Comparison of ENCODE assay signal across 8 cellular contexts in the genomic region with DNA sequence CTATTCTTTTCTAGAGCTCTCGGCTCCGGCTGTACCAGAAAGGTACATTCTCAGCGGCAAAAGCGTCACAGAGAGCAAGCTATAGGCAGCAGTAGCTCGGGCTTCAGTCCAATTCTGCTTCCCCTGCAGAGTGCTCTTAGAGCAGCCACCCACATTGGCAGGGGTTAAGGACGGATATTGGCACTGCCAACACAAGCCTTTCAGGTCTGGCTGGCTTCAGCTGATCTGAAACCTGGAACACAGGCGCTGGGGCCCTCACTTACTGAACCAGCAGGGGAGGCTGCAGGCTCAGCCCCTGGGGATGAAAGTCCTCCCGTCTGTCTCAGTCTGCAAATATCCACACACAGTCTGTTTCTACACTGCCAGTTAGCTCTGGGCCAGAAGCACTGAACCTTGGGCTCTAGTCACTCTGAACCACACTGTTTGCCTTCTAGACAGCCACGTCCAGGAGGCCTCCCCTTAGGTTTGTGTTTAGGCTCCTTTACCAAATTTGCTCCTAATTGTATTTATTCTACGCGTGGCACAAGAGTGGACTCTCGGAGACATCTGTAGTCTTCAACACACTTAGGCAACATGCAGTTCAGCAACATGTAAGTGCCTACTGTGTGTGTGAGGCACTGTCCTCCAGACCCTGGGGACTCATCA. TPM values are rescaled to one million over a fixed set of nuclear protein-coding genes. Genes with fewer than 3 reads are reported as not detected.
DNase-seq lines count a peak whose midpoint lies in the region; ATAC-seq and TF ChIP-seq lines count a peak whose summit lies in the region.

No MANE protein-coding gene starts in this region.

- H3K36me3 Mint-ChIP-seq in endodermal cell (ENCODE audit: low read depth) = peaks cover 28% of the 10 kb centered on the region

- peak; percentile 63 for TF ChIP-seq CTCF in endodermal cell (conservative IDR thresholded peaks at IDR 0.05)

- peaks cover 24% of the 10 kb centered on the region for H3K36me3 ChIP-seq in endodermal cell (ENCODE audit: control insufficient read depth, insufficient read depth, low read length)

- no peaks in the 10 kb centered on the region for H3K9me3 Mint-ChIP-seq in endodermal cell

- WGBS in endodermal cell (ENCODE audit: insufficient coverage in 1 of 2, insufficient read length in 1 of 2), 2 experiments = 89 to 91% methylated on average over 12 of the region's 12 CpGs

- H3K27ac ChIP-seq in endodermal cell (ENCODE audit: low read depth, low read length) = peak overlapping the region; percentile 70

- peak overlapping the region; percentile 74 for H3K27ac Mint-ChIP-seq in endodermal cell

- H3K4me3 Mint-ChIP-seq in endodermal cell = no peak overlapping the region

- DNase-seq in D341Med (ENCODE audit: low spot score) (peak; percentile 69), NCI-H1694 (lab: John Stamatoyannopoulos, UW) (peak; percentile 96), endodermal cell (peak; percentile 80), middle frontal gyrus (ENCODE audit: extremely low spot score, low spot score) (peak; percentile 33), OCI-M1 (lab: John Stamatoyannopoulos, UW) (no peak)
- DNase-seq in activated naive CD4-positive, alpha-beta T cell (lab: John Stamatoyannopoulos, UW) = no peak

- H3K4me1 ChIP-seq in endodermal cell (ENCODE audit: control insufficient read depth, insufficient read depth, low read length) = peaks cover 8% of the 10 kb centered on the region

- H3K9me3 ChIP-seq in endodermal cell (ENCODE audit: control insufficient read depth, low read length) = no peaks in the 10 kb centered on the region

- no peaks in the 10 kb centered on the region for H3K27me3 ChIP-seq in endodermal cell (ENCODE audit: control insufficient read depth, insufficient read depth, low read length, poor library complexity, severe bottlenecking)

- peaks cover 24% of the 10 kb centered on the region for H3K4me1 Mint-ChIP-seq in endodermal cell

- ATAC-seq in HG02870 (IDR thresholded peaks at IDR 0.05; ENCODE audit: unreplicated experiment) = no peak
- no peak for ATAC-seq in HG03432 (IDR thresholded peaks at IDR 0.05; ENCODE audit: unreplicated experiment)

- no peaks in the 10 kb centered on the region for H3K27me3 Mint-ChIP-seq in endodermal cell (ENCODE audit: insufficient read depth)

- H3K9ac ChIP-seq in endodermal cell (ENCODE audit: extremely low read depth, low read length, poor library complexity, severe bottlenecking) = no peak overlapping the region

- no peak overlapping the region for H3K4me3 ChIP-seq in endodermal cell (ENCODE audit: low read length)

RNA-seq across cellular contexts. Expression of gene HIC1, which starts 40.1 kb away (rescaled TPM):
- under 1 TPM; 0.13 to 0.57 TPM for total RNA-seq in endodermal cell
- polyA plus RNA-seq in endodermal cell (2013, experiment 1 of 2) = 0.64 TPM
- 0.21 TPM for polyA plus RNA-seq in endodermal cell (2013, experiment 2 of 2)

RNA-seq across cellular contexts. Expression of gene OVCA2, which starts 53.2 kb away (rescaled TPM):
- total RNA-seq in endodermal cell = 10 to 100 TPM; 19.8 to 27.5 TPM
- 24.3 TPM for polyA plus RNA-seq in endodermal cell (2013, experiment 1 of 2)
- 24.8 TPM for polyA plus RNA-seq in endodermal cell (2013, experiment 2 of 2)

Comparison
In these comparisons a context has a peak if more than half of its experiments do, and no peak if none do; other contexts are left out.
1. DNase-seq: peak in D341Med (single experiment), NCI-H1694 (single experiment), endodermal cell (single experiment) and middle frontal gyrus (single experiment); none in OCI-M1 (single experiment) and activated naive CD4-positive, alpha-beta T cell (0 of 4).